Comparison of ENCODE assay signal across 8 cellular contexts in genomic region chr19:17948474-17948966, GRCh38. TPM values are rescaled to one million over a fixed set of nuclear protein-coding genes. Genes with fewer than 3 reads are reported as not detected.
DNase-seq lines count a peak whose midpoint lies in the region; ATAC-seq and TF ChIP-seq lines count a peak whose summit lies in the region.

No MANE protein-coding gene starts in this region.

- H3K27me3 Mint-ChIP-seq in activated naive CD4-positive, alpha-beta T cell treated with anti-CD3 and anti-CD28 coated beads, Interleukin-2, amount 50 U/mL, for 24 hours, result peaks cover 31% of the 10 kb centered on the region
- H3K27me3 Mint-ChIP-seq in T-helper 17 cell (peaks cover 29% of the 10 kb centered on the region), type B pancreatic cell (peaks cover 28% of the 10 kb centered on the region)

- H3K4me1 Mint-ChIP-seq in activated naive CD4-positive, alpha-beta T cell treated with anti-CD3 and anti-CD28 coated beads, Interleukin-2, amount 50 U/mL, for 24 hours, result peaks cover 53% of the 10 kb centered on the region
- H3K4me1 Mint-ChIP-seq in T-helper 17 cell (peaks cover 38% of the 10 kb centered on the region), type B pancreatic cell (ENCODE audit: unreplicated experiment) (peaks cover 15% of the 10 kb centered on the region)

- H3K9me3 ChIP-seq in T-helper 17 cell (ENCODE audit: control insufficient read depth, low read length, poor library complexity, severe bottlenecking), result no peaks in the 10 kb centered on the region
- H3K9me3 ChIP-seq in iPS-18c (ENCODE audit: control insufficient read depth, insufficient read depth, low read length), result no peaks in the 10 kb centered on the region

- H3K4me3 ChIP-seq in iPS-18c (ENCODE audit: insufficient read depth, low read depth, low read length), result peak overlapping the region; percentile 71; the same call in 1 of the 2 replicates

- no peak for ATAC-seq in T-helper 17 cell
- ATAC-seq in GM18498 (IDR thresholded peaks at IDR 0.05; ENCODE audit: unreplicated experiment), result no peak

- no peak for TF ChIP-seq CTCF in type B pancreatic cell (conservative IDR thresholded peaks at IDR 0.05)

- no peaks in the 10 kb centered on the region for H3K36me3 Mint-ChIP-seq in activated naive CD4-positive, alpha-beta T cell treated with anti-CD3 and anti-CD28 coated beads, Interleukin-2, amount 50 U/mL, for 24 hours
- H3K36me3 Mint-ChIP-seq in T-helper 17 cell (ENCODE audit: low read depth) (peaks cover 4% of the 10 kb centered on the region), type B pancreatic cell (no peaks in the 10 kb centered on the region)

- peak overlapping the region; percentile 74 for H3K4me3 Mint-ChIP-seq in activated naive CD4-positive, alpha-beta T cell treated with anti-CD3 and anti-CD28 coated beads, Interleukin-2, amount 50 U/mL, for 24 hours
- H3K4me3 Mint-ChIP-seq in T-helper 17 cell (peak overlapping the region; percentile 88), type B pancreatic cell (peak overlapping the region; percentile 88)

- no peak overlapping the region for H3K27ac Mint-ChIP-seq in activated naive CD4-positive, alpha-beta T cell treated with anti-CD3 and anti-CD28 coated beads, Interleukin-2, amount 50 U/mL, for 24 hours
- H3K27ac Mint-ChIP-seq in T-helper 17 cell (peak overlapping the region; percentile 99), type B pancreatic cell (peak overlapping the region; percentile 95)

- no peak for DNase-seq in activated naive CD4-positive, alpha-beta T cell treated with Interleukin-2 at 50 U/mL for 16 hours
- DNase-seq in T-helper 17 cell (no peak), type B pancreatic cell (ENCODE audit: extremely low spot score, unreplicated experiment) (no peak), HuH-7.5 (ENCODE audit: low spot score) (no peak), NOMO-1 (lab: John Stamatoyannopoulos, UW; ENCODE audit: unreplicated experiment in 2 of 2) (no peak)

- H3K9me3 Mint-ChIP-seq in activated naive CD4-positive, alpha-beta T cell treated with anti-CD3 and anti-CD28 coated beads, Interleukin-2, amount 50 U/mL, for 24 hours, result no peaks in the 10 kb centered on the region
- no peaks in the 10 kb centered on the region for H3K9me3 Mint-ChIP-seq in type B pancreatic cell

RNA-seq across cellular contexts. Expression of gene CCDC124, which starts 15.7 kb away (rescaled TPM):
- total RNA-seq in T-helper 17 cell (10 to 100 TPM; 21.8 to 27.0 TPM), type B pancreatic cell (ENCODE audit: low replicate concordance) (86.0 and 90.9 TPM in 2 replicates)

RNA-seq across cellular contexts. Expression of gene KCNN1, which starts 18.4 kb away (rescaled TPM):
- total RNA-seq in T-helper 17 cell (not detected), type B pancreatic cell (ENCODE audit: low replicate concordance) (13.4 and 15.3 TPM in 2 replicates)

RNA-seq across cellular contexts. Expression of gene ARRDC2, which starts 59.5 kb away (rescaled TPM):
- total RNA-seq in T-helper 17 cell (100 to 1,000 TPM; 165 to 166 TPM), type B pancreatic cell (ENCODE audit: low replicate concordance) (2.8 and 6.3 TPM in 2 replicates)

Comparison
In these comparisons a context has a peak if more than half of its experiments do, and no peak if none do; other contexts are left out.
1. RNA of gene KCNN1, which starts 18.4 kb away (total RNA-seq): 13.4 to 15.3 TPM in type B pancreatic cell; not detected in T-helper 17 cell; every median in the first group is over 10 times any median in the second.
2. RNA of gene ARRDC2, which starts 59.5 kb away (total RNA-seq): 165 to 166 TPM in T-helper 17 cell; 2.8 to 6.3 TPM in type B pancreatic cell; every median in the first group is over 10 times any median in the second.
3. Peak in every context shown above with its lines, with median percentiles within 50 percentile points of each other: H3K4me3 Mint-ChIP-seq.